11 cellular contexts compared by ENCODE assay signal in the genomic region with DNA sequence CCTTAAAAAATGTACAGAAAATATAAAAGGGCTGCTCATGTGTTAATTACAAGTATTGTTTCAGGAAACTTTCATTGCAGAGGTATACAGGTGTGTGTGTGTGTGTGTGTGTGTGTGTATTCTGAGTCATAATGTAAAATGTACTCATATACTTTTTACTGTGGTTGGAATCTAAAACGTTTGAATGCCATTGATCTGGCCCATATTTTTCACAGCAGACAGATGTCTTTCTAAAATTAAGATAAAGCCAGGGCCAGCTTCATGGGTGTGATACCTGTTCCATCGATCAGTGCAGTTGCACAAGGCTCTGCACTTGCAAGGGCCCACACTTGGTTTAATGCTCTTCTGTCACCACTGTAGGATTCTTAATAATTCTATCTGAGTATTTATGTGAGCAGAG.
DNase-seq lines count a peak whose midpoint lies in the region; ATAC-seq and TF ChIP-seq lines count a peak whose summit lies in the region.
"Had no signal": no experiment of that assay in that cellular context is flagged by ENCODE, and none has a peak within 500 bp of the region (broad histone marks: within the 10 kb centered on the region; RNA-seq: fewer than 3 reads in every experiment).

No MANE protein-coding gene starts in this region.

- H3K36me3 Mint-ChIP-seq in activated naive CD4-positive, alpha-beta T cell treated with anti-CD3 and anti-CD28 coated beads, Interleukin-2, amount 10 ng/mL, durations not matched to agents 7 days and 5 days: no peaks in the 10 kb centered on the region

- intact Hi-C loops in breast epithelium (cut with DNase I; ENCODE audit: low total_unique reads): no loop called here
- intact Hi-C loops in transverse colon (cut with DNase I; ENCODE audit: low total_unique reads): no loop called here

- in situ Hi-C loops in transverse colon (cut with MboI; ENCODE audit: low pct_ligation_motif_present in 1 of 4, low pct_unique_long_range_greater_than_20kb in 1 of 4, low sequenced_read_pairs in 3 of 4): no loop called here

- DNase-seq in activated naive CD4-positive, alpha-beta T cell treated with anti-CD3 and anti-CD28 coated beads, Interleukin-2, amount 10 ng/mL, durations not matched to agents 7 days and 5 days: no peak
- no peak for DNase-seq in activated naive CD4-positive, alpha-beta T cell treated with anti-CD3 and anti-CD28 coated beads, Interleukin-2, amount 50 U/mL, for 16 hours
- no peak for DNase-seq in breast epithelium (ENCODE audit: low spot score in 2 of 2)
- no peak for DNase-seq in transverse colon
- no peak for DNase-seq in DMS 273 treated with DMSO at 0.1 percent for 48 hours (lab: John Stamatoyannopoulos, UW)
- DNase-seq in kidney glomerular epithelial cell (lab: John Stamatoyannopoulos, UW): no peak
- DNase-seq in HuH-7.5 (ENCODE audit: low spot score): no peak
- DNase-seq: effector CD8-positive, alpha-beta T cell had no signal

- H3K9me3 ChIP-seq in breast epithelium: no peaks in the 10 kb centered on the region
- H3K9me3 ChIP-seq in transverse colon: no peaks in the 10 kb centered on the region
- H3K9me3 ChIP-seq: BLaER1 had no signal

- peaks cover 32% of the 10 kb centered on the region for H3K4me1 Mint-ChIP-seq in activated naive CD4-positive, alpha-beta T cell treated with anti-CD3 and anti-CD28 coated beads, Interleukin-2, amount 10 ng/mL, durations not matched to agents 7 days and 5 days

- peak overlapping the region; percentile 21 for H3K4me3 Mint-ChIP-seq in activated naive CD4-positive, alpha-beta T cell treated with anti-CD3 and anti-CD28 coated beads, Interleukin-2, amount 10 ng/mL, durations not matched to agents 7 days and 5 days

- H3K4me3 ChIP-seq in breast epithelium (peak overlapping the region in 1 of 3 donors; percentile 26), transverse colon (no peak overlapping the region)
- H3K4me3 ChIP-seq: BLaER1 had no signal

- H3K27me3 Mint-ChIP-seq in activated naive CD4-positive, alpha-beta T cell treated with anti-CD3 and anti-CD28 coated beads, Interleukin-2, amount 10 ng/mL, durations not matched to agents 7 days and 5 days: no peaks in the 10 kb centered on the region

- no peak for TF ChIP-seq POLR2A in breast epithelium (IDR thresholded peaks at IDR 0.05)
- no peak for TF ChIP-seq POLR2A in transverse colon (IDR thresholded peaks at IDR 0.05)

- no peak for TF ChIP-seq CTCF in breast epithelium (IDR thresholded peaks at IDR 0.05)
- no peak for TF ChIP-seq CTCF in transverse colon (IDR thresholded peaks at IDR 0.05)

- H3K36me3 ChIP-seq in breast epithelium: no peaks in the 10 kb centered on the region
- H3K36me3 ChIP-seq in transverse colon: no peaks in the 10 kb centered on the region
- H3K36me3 ChIP-seq: BLaER1 had no signal

- H3K27me3 ChIP-seq in breast epithelium: no peaks in the 10 kb centered on the region
- H3K27me3 ChIP-seq in transverse colon: no peaks in the 10 kb centered on the region
- H3K27me3 ChIP-seq: BLaER1 had no signal

- H3K27ac Mint-ChIP-seq in activated naive CD4-positive, alpha-beta T cell treated with anti-CD3 and anti-CD28 coated beads, Interleukin-2, amount 10 ng/mL, durations not matched to agents 7 days and 5 days: peak overlapping the region; percentile 74

- CTCF ChIA-PET in activated naive CD4-positive, alpha-beta T cell treated with anti-CD3 and anti-CD28 coated beads, Interleukin-2, amount 10 ng/mL, durations not matched to agents 7 days and 5 days (lab: Charles Lee): no interaction called here

- ATAC-seq in HG03108 (IDR thresholded peaks at IDR 0.05; ENCODE audit: unreplicated experiment): peak; percentile 9
- ATAC-seq: left ventricle myocardium superior had no signal

- H3K4me1 ChIP-seq in breast epithelium (no peaks in the 10 kb centered on the region), transverse colon (peaks cover 5 to 30% (median 13%) of the 10 kb centered on the region in 4 donors)

- 21 to 42% methylated on average over 2 of the region's 2 CpGs for WGBS in transverse colon (ENCODE audit: low coverage in 1 of 2), 2 donors

- no peak for TF ChIP-seq EP300 in transverse colon (IDR thresholded peaks at IDR 0.05; ENCODE audit: low read depth)

- H3K27ac ChIP-seq in breast epithelium (peak overlapping the region; percentile 8 to 26), transverse colon (peak overlapping the region; percentile 28 to 80 (median 68))
- H3K27ac ChIP-seq: BLaER1 had no signal

- H3K9me3 Mint-ChIP-seq in activated naive CD4-positive, alpha-beta T cell treated with anti-CD3 and anti-CD28 coated beads, Interleukin-2, amount 10 ng/mL, durations not matched to agents 7 days and 5 days: no peaks in the 10 kb centered on the region
